1 cellular context compared by ENCODE assay signal in the genomic region with DNA sequence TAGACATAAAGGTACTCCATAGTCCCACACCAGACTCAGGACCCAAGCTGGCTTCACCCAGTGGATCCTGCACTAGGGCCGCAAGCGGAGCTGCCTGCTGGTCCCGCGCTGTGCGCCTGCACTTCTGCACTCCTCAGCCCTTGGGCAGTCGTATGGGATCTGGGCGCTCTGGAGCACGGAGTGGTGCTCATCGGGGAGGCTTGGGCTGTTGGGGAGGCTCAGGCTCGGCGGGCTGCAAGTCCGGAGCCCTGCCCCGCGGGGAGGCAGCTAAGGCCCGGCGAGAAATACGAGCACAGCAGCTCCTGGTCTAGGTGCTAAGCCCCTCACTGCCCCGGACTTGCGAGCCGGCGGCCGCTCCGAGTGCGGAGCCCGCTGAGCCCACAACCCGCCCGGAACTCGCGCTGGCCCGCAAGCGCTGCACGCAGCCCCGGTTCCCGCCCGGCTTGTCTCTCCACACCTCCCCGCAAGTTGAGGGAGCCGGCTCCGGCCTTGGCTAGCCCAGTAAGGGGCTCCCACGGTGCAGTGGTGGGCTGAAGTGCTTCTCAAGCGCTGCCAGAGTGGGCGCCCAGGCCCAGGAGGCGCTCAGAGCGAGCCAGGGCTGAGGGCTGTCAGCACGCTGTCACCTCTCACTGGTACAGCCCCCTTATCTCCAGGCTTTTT.
TF ChIP-seq lines count a peak whose summit lies in the region.

No MANE protein-coding gene starts in this region.

TF ChIP-seq in endothelial cell of umbilical vein, 7 proteins besides CTCF, POLR2A, EP300 and RAD21:
- TF ChIP-seq EZH2 (IDR thresholded peaks at IDR 0.05; ENCODE audit: borderline replicate concordance, low read depth, low read length, severe bottlenecking): peak; percentile 57
- no peak for TF ChIP-seq JUN (IDR thresholded peaks at IDR 0.05; ENCODE audit: borderline replicate concordance, insufficient read depth, insufficient read length, low read depth)
